Comparison of ENCODE assay signal across 22 cellular contexts in genomic region chr13:41276824-41277223, GRCh38.
"Had no signal": no experiment of that assay in that cellular context is flagged by ENCODE, and none has a peak within 500 bp of the region (broad histone marks: within the 10 kb centered on the region; RNA-seq: fewer than 3 reads in every experiment).

No MANE protein-coding gene starts in this region.

- H3K27me3 Mint-ChIP-seq: naive B cell; progenitor cell of endocrine pancreas; stimulated activated naive CD8-positive, alpha-beta T cell treated with anti-CD3 and anti-CD28 coated beads, Interleukin-15, Interleukin-2, amounts not matched to agents 100 ng/mL and 50 ng/mL, for 24 hours had no signal

- H3K9me3 Mint-ChIP-seq: naive B cell; stimulated activated effector memory CD8-positive, alpha-beta T cell treated with anti-CD3 and anti-CD28 coated beads, Interleukin-12 subunit alpha, Interleukin-12 subunit beta, amount 100 ng/mL, for 72 hours; stimulated activated naive CD8-positive, alpha-beta T cell treated with anti-CD3 and anti-CD28 coated beads, Interleukin-15, Interleukin-2, amounts not matched to agents 100 ng/mL and 50 ng/mL, for 24 hours had no signal

- ATAC-seq: esophagus mucosa; heart left ventricle; left colon; left ventricle myocardium superior; pancreas; right cardiac atrium; stimulated activated effector memory CD8-positive, alpha-beta T cell treated with anti-CD3 and anti-CD28 coated beads, Interleukin-12 subunit alpha, Interleukin-12 subunit beta, amount 100 ng/mL, for 72 hours had no signal

- H3K4me3 Mint-ChIP-seq: naive B cell; nephron; stimulated activated effector memory CD8-positive, alpha-beta T cell treated with anti-CD3 and anti-CD28 coated beads, Interleukin-12 subunit alpha, Interleukin-12 subunit beta, amount 100 ng/mL, for 72 hours; stimulated activated naive CD8-positive, alpha-beta T cell treated with anti-CD3 and anti-CD28 coated beads, Interleukin-15, Interleukin-2, amounts not matched to agents 100 ng/mL and 50 ng/mL, for 24 hours had no signal

- H3K9me3 ChIP-seq: heart left ventricle, pancreas, thoracic aorta, transverse colon had no signal

- H3K4me3 ChIP-seq: heart left ventricle, lung, pancreas, thoracic aorta, transverse colon had no signal

- H3K4me1 ChIP-seq: heart left ventricle, transverse colon had no signal

- FAIRE-seq: endometrium, frontal cortex, pancreas had no signal

- DNase-seq: effector memory CD4-positive, alpha-beta T cell; heart left ventricle; hippocampal formation; left colon; left ventricle myocardium superior; mesenchymal stem cell; naive B cell; occipital lobe; pancreas; right cardiac atrium; stimulated activated CD4-positive, alpha-beta T cell treated with anti-CD3 and anti-CD28 coated beads, Interleukin-4, amount 100 ng/mL, for 1 hour; stimulated activated CD8-positive, alpha-beta memory T cell treated with anti-CD3 and anti-CD28 coated beads, Interleukin-4, amount 100 ng/mL, for 48 hours; transverse colon had no signal

- H3K36me3 ChIP-seq: heart left ventricle, pancreas, thoracic aorta, transverse colon had no signal

- H3K4me1 Mint-ChIP-seq: nephron had no signal

- H3K27ac ChIP-seq: heart left ventricle, pancreas, thoracic aorta, transverse colon had no signal

- H3K36me3 Mint-ChIP-seq: naive B cell; stimulated activated effector memory CD8-positive, alpha-beta T cell treated with anti-CD3 and anti-CD28 coated beads, Interleukin-12 subunit alpha, Interleukin-12 subunit beta, amount 100 ng/mL, for 72 hours had no signal

- H3K27ac Mint-ChIP-seq: nephron; progenitor cell of endocrine pancreas; stimulated activated effector memory CD8-positive, alpha-beta T cell treated with anti-CD3 and anti-CD28 coated beads, Interleukin-12 subunit alpha, Interleukin-12 subunit beta, amount 100 ng/mL, for 72 hours; stimulated activated naive CD8-positive, alpha-beta T cell treated with anti-CD3 and anti-CD28 coated beads, Interleukin-15, Interleukin-2, amounts not matched to agents 100 ng/mL and 50 ng/mL, for 24 hours had no signal

- H3K27me3 ChIP-seq: heart left ventricle, pancreas, transverse colon had no signal
